ENCODE assay signal across 1 cellular context in the genomic region with DNA sequence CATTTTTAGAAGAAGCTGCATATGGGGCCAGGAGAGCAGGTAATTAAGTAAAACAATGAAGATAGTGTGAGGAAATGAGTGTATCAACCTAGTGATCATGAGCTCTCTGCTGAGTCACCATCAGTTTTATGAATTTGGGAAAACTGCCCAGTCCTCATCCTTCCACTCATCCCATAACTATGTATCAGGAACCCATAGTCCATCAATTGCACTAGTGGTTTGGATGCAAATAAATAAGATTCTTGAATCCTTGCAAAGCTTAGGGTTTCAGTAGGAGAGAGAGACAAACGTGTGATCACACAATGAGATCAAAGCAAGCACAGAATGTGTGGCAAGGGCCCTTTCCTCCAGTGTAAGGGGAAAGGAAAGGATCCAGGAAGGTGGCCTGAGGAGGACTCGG.
A peak's percentile ranks its signal among the peaks of the same experiment; 100 is the strongest.
TF ChIP-seq lines count a peak whose summit lies in the region.

No MANE protein-coding gene starts in this region.

TF ChIP-seq in HCT116, 20 proteins besides CTCF, POLR2A, EP300 and RAD21 (continued from another document):
- TF ChIP-seq TCF7L2 (IDR thresholded peaks at IDR 0.05; ENCODE audit: borderline replicate concordance, extremely low read depth, insufficient read depth, insufficient read length), result peak; percentile 63
- no peak for TF ChIP-seq REST (IDR thresholded peaks at IDR 0.05; ENCODE audit: low read depth)
- TF ChIP-seq, protein P1, sequence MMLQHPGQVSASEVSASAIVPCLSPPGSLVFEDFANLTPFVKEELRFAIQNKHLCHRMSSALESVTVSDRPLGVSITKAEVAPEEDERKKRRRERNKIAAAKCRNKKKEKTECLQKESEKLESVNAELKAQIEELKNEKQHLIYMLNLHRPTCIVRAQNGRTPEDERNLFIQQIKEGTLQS (IDR thresholded peaks at IDR 0.05), result no peak
- TF ChIP-seq EZH2 (IDR thresholded peaks at IDR 0.05), result no peak
- peak; percentile 55; the same call in 1 of the 2 replicates for TF ChIP-seq POLR2AphosphoS5 (IDR thresholded peaks at IDR 0.05; ENCODE audit: low read depth, low read length)
- TF ChIP-seq, protein P2, sequence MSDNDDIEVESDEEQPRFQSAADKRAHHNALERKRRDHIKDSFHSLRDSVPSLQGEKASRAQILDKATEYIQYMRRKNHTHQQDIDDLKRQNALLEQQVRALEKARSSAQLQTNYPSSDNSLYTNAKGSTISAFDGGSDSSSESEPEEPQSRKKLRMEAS (IDR thresholded peaks at IDR 0.05), result peak; percentile 43; the same call in 1 of the 2 replicates
- TF ChIP-seq CEBPB (IDR thresholded peaks at IDR 0.05; ENCODE audit: low read depth), result peak; percentile 40
- TF ChIP-seq JUND (IDR thresholded peaks at IDR 0.05), result peak; percentile 92
- TF ChIP-seq, protein P3, sequence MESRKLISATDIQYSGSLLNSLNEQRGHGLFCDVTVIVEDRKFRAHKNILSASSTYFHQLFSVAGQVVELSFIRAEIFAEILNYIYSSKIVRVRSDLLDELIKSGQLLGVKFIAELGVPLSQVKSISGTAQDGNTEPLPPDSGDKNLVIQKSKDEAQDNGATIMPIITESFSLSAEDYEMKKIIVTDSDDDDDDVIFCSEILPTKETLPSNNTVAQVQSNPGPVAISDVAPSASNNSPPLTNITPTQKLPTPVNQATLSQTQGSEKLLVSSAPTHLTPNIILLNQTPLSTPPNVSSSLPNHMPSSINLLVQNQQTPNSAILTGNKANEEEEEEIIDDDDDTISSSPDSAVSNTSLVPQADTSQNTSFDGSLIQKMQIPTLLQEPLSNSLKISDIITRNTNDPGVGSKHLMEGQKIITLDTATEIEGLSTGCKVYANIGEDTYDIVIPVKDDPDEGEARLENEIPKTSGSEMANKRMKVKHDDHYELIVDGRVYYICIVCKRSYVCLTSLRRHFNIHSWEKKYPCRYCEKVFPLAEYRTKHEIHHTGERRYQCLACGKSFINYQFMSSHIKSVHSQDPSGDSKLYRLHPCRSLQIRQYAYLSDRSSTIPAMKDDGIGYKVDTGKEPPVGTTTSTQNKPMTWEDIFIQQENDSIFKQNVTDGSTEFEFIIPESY (IDR thresholded peaks at IDR 0.05; ENCODE audit: extremely low read depth, insufficient replicate concordance, low read length), result no peak
- TF ChIP-seq SP1 (IDR thresholded peaks at IDR 0.05; ENCODE audit: low read depth), result peak; percentile 82
- TF ChIP-seq ZFX (IDR thresholded peaks at IDR 0.05), result no peak
- no peak for TF ChIP-seq EGR1 (IDR thresholded peaks at IDR 0.05; ENCODE audit: low read depth)
- TF ChIP-seq ZNF274 (IDR thresholded peaks at IDR 0.05; ENCODE audit: low read depth, low read length), result no peak
